9 cellular contexts compared by ENCODE assay signal in genomic region chr15:52331490-52332240, GRCh38. TPM values are rescaled to one million over a fixed set of nuclear protein-coding genes. Genes with fewer than 3 reads are reported as not detected.
DNase-seq lines count a peak whose midpoint lies in the region; ATAC-seq and TF ChIP-seq lines count a peak whose summit lies in the region.
"Had no signal": no experiment of that assay in that cellular context is flagged by ENCODE, and none has a peak within 500 bp of the region (broad histone marks: within the 10 kb centered on the region; RNA-seq: fewer than 3 reads in every experiment).

No MANE protein-coding gene starts in this region.

- peak; percentile 33 for TF ChIP-seq POLR2A in GM18951 (IDR thresholded peaks at IDR 0.05; ENCODE audit: extremely low read depth, insufficient read depth, insufficient read length)

- H3K27me3 Mint-ChIP-seq in CD14-positive monocyte (ENCODE audit: low read depth in 3 of 3) = no peaks in the 10 kb centered on the region
- no peaks in the 10 kb centered on the region for H3K27me3 Mint-ChIP-seq in activated T-helper 2 cell treated with anti-CD3 and anti-CD28 coated beads, Interferon-gamma antibody, Interleukin-2, Interleukin-4, amounts not matched to agents 10 μg/mL and 5 μg/mL and 100 μg/mL, durations not matched to agents 14 hours and 24 hours and 36 hours (ENCODE audit: low read depth)

- no TSS peak for BruUV-seq in Panc1 (replicated peaks; lab: Mats Ljungman, UMichigan)

- no peak overlapping the region for H3K27ac ChIP-seq in Panc1 (ENCODE audit: low read length)
- H3K27ac ChIP-seq: SK-N-MC had no signal

- no peaks in the 10 kb centered on the region; the same call in 1 of the 2 replicates for H3K36me3 ChIP-seq in Panc1 (ENCODE audit: control insufficient read depth, insufficient read depth, low read length)

- TF ChIP-seq CTCF in CD14-positive monocyte (IDR thresholded peaks at IDR 0.05) (peak; percentile 29), Panc1 (IDR thresholded peaks at IDR 0.05) (peak; percentile 74)

- peaks cover 21% of the 10 kb centered on the region for H3K4me1 ChIP-seq in Panc1 (ENCODE audit: control insufficient read depth, insufficient read depth, low read length)

- H3K36me3 Mint-ChIP-seq in CD14-positive monocyte = peaks cover 71 to 85% of the 10 kb centered on the region in 2 donors
- H3K36me3 Mint-ChIP-seq in activated T-helper 2 cell treated with anti-CD3 and anti-CD28 coated beads, Interferon-gamma antibody, Interleukin-2, Interleukin-4, amounts not matched to agents 10 μg/mL and 5 μg/mL and 100 μg/mL, durations not matched to agents 14 hours and 24 hours and 36 hours (ENCODE audit: low read depth) = peaks cover 31% of the 10 kb centered on the region

- intact Hi-C loops in CD14-positive monocyte (cut with micrococcal nuclease) (loop anchor here in 1 of 2 donors (10.0 kb wide), 1 partner anchor 403 kb away; no protein-coding TSS in a partner anchor), Panc1 (cut with micrococcal nuclease; ENCODE audit: unreplicated experiment) (loop anchor here (5.0 to 10.0 kb wide), 3 partner anchors 77 to 406 kb away; partner anchors contain the start of gene MYO5A), left cardiac atrium (cut with DNase I) (loop anchor here (10.0 kb wide), 2 partner anchors 203 to 233 kb away; partner anchors contain the start of gene ARPP19 (in 1 of the 2))
- intact Hi-C loops in activated T-helper 2 cell treated with anti-CD3 and anti-CD28 coated beads, Interferon-gamma antibody, Interleukin-2, Interleukin-4, amounts not matched to agents 10 μg/mL and 5 μg/mL and 100 μg/mL, durations not matched to agents 14 hours and 24 hours and 36 hours (cut with micrococcal nuclease) = loop anchor here (1.0 to 5.0 kb wide), 5 partner anchors 75 to 404 kb away; no protein-coding TSS in a partner anchor

- H3K9me3 Mint-ChIP-seq in CD14-positive monocyte = no peaks in the 10 kb centered on the region
- no peaks in the 10 kb centered on the region for H3K9me3 Mint-ChIP-seq in activated T-helper 2 cell treated with anti-CD3 and anti-CD28 coated beads, Interferon-gamma antibody, Interleukin-2, Interleukin-4, amounts not matched to agents 10 μg/mL and 5 μg/mL and 100 μg/mL, durations not matched to agents 14 hours and 24 hours and 36 hours

- H3K4me1 Mint-ChIP-seq in CD14-positive monocyte = peaks cover 2% of the 10 kb centered on the region
- H3K4me1 Mint-ChIP-seq in activated T-helper 2 cell treated with anti-CD3 and anti-CD28 coated beads, Interferon-gamma antibody, Interleukin-2, Interleukin-4, amounts not matched to agents 10 μg/mL and 5 μg/mL and 100 μg/mL, durations not matched to agents 14 hours and 24 hours and 36 hours (ENCODE audit: low read depth) = peaks cover 24% of the 10 kb centered on the region

- no peak overlapping the region for H3K4me3 ChIP-seq in Panc1 (ENCODE audit: low read depth in 2 of 2, low read length in 2 of 2)
- H3K4me3 ChIP-seq: SK-N-MC had no signal

- H3K9me3 ChIP-seq in Panc1 (ENCODE audit: control insufficient read depth, insufficient read depth, low read depth, low read length) = no peaks in the 10 kb centered on the region

- ATAC-seq in HG03139 (IDR thresholded peaks at IDR 0.05; ENCODE audit: unreplicated experiment) (peak; percentile 98), Panc1 (peak; percentile 92), left cardiac atrium (peak; percentile 60 to 88)

- DNase-seq in CD14-positive monocyte (ENCODE audit: low spot score) (no peak), Panc1 (ENCODE audit: low read depth, low spot score) (peak; percentile 81), left cardiac atrium (no peak), NCI-H1417 treated with DMSO at 0.1 percent for 48 hours (lab: John Stamatoyannopoulos, UW) (no peak)
- DNase-seq in activated T-helper 2 cell treated with anti-CD3 and anti-CD28 coated beads, Interferon-gamma antibody, Interleukin-2, Interleukin-4, amounts not matched to agents 10 μg/mL and 5 μg/mL and 100 μg/mL, durations not matched to agents 14 hours and 24 hours and 36 hours (ENCODE audit: low spot score) = peak; percentile 54
- peak; percentile 29 to 31 for DNase-seq in stimulated activated CD4-positive, alpha-beta T cell treated with anti-CD3 and anti-CD28 coated beads, Interleukin-2, amount 100 ng/mL, for 48 hours

- in situ Hi-C loops in GM18951 (cut with MboI; ENCODE audit: low sequenced_read_pairs, unreplicated experiment) (loop anchor here (10.0 kb wide), 1 partner anchor 133 kb away; no protein-coding TSS in a partner anchor), Panc1 (cut with HindIII; ENCODE audit: low pct_unique_long_range_greater_than_20kb, low sequenced_read_pairs) (no loop called here)

- no peak overlapping the region for H3K4me3 Mint-ChIP-seq in CD14-positive monocyte
- H3K4me3 Mint-ChIP-seq in activated T-helper 2 cell treated with anti-CD3 and anti-CD28 coated beads, Interferon-gamma antibody, Interleukin-2, Interleukin-4, amounts not matched to agents 10 μg/mL and 5 μg/mL and 100 μg/mL, durations not matched to agents 14 hours and 24 hours and 36 hours (ENCODE audit: low read depth) = peak overlapping the region; percentile 19

- CTCF ChIA-PET in Panc1 (lab: Charles Lee) = interaction anchor here (0.6 to 1.1 kb wide), 2 partner anchors 71 to 404 kb away, joined by 3 to 4 read pairs; no protein-coding TSS in a partner anchor

- POLR2A ChIA-PET in Panc1 (lab: Charles Lee) = no interaction called here

- H3K27ac Mint-ChIP-seq in CD14-positive monocyte = no peak overlapping the region
- H3K27ac Mint-ChIP-seq in activated T-helper 2 cell treated with anti-CD3 and anti-CD28 coated beads, Interferon-gamma antibody, Interleukin-2, Interleukin-4, amounts not matched to agents 10 μg/mL and 5 μg/mL and 100 μg/mL, durations not matched to agents 14 hours and 24 hours and 36 hours = peak overlapping the region; percentile 66

- H3K27me3 ChIP-seq in Panc1 (ENCODE audit: control insufficient read depth, insufficient read depth, low read length) = no peaks in the 10 kb centered on the region

RNA-seq across cellular contexts. Expression of gene MYO5C, which starts 36.1 kb away (rescaled TPM):
- polyA plus RNA-seq in CD14-positive monocyte = not detected
- total RNA-seq in Panc1 (2021; ENCODE audit: unreplicated experiment) (28.2 TPM), left cardiac atrium (10 to 100 TPM in 1 of 2 donors, 1 to 10 TPM in 1; 8.2 to 17.1 TPM)
- polyA plus RNA-seq in Panc1 (2012; ENCODE audit: insufficient read length) = 10.3 TPM
- total RNA-seq in activated T-helper 2 cell treated with anti-CD3 and anti-CD28 coated beads, Interferon-gamma antibody, Interleukin-2, Interleukin-4, amounts not matched to agents 10 μg/mL and 5 μg/mL and 100 μg/mL, durations not matched to agents 14 hours and 24 hours and 36 hours = 0.32 and 0.64 TPM in 2 replicates

Comparison
In these comparisons a context has a peak if more than half of its experiments do, and no peak if none do; other contexts are left out.
1. DNase-seq: peak in Panc1 (single experiment), activated T-helper 2 cell treated with anti-CD3 and anti-CD28 coated beads, Interferon-gamma antibody, Interleukin-2, Interleukin-4, amounts not matched to agents 10 μg/mL and 5 μg/mL and 100 μg/mL, durations not matched to agents 14 hours and 24 hours and 36 hours (single experiment) and stimulated activated CD4-positive, alpha-beta T cell treated with anti-CD3 and anti-CD28 coated beads, Interleukin-2, amount 100 ng/mL, for 48 hours (2 of 2); none in CD14-positive monocyte (single experiment), left cardiac atrium (single experiment) and NCI-H1417 treated with DMSO at 0.1 percent for 48 hours (single experiment).
2. Peak in every context shown above with its lines, with median percentiles within 50 percentile points of each other: ATAC-seq.